Comparison of ENCODE assay signal across 19 cellular contexts in genomic region chr13:49441846-49442245, GRCh38. TPM values are rescaled to one million over a fixed set of nuclear protein-coding genes. Genes with fewer than 3 reads are reported as not detected.
DNase-seq lines count a peak whose midpoint lies in the region; ATAC-seq and TF ChIP-seq lines count a peak whose summit lies in the region.
"Had no signal": no experiment of that assay in that cellular context is flagged by ENCODE, and none has a peak within 500 bp of the region (broad histone marks: within the 10 kb centered on the region; RNA-seq: fewer than 3 reads in every experiment).

No MANE protein-coding gene starts in this region.

- H3K4me1 Mint-ChIP-seq in WTC11: peaks cover 22% of the 10 kb centered on the region

- TF ChIP-seq CTCF in WTC11 (IDR thresholded peaks at IDR 0.05) (no peak), epithelial cell of esophagus (IDR thresholded peaks at IDR 0.05; ENCODE audit: insufficient read depth, low read depth, low read length, missing control alignments) (no peak)

- DNase-seq in AG08396 (ENCODE audit: low spot score): peak; percentile 12
- DNase-seq in ELR (ENCODE audit: low read depth): peak; percentile 72
- DNase-seq in WTC11 (ENCODE audit: low spot score): no peak
- peak; percentile 31 for DNase-seq in epithelial cell of esophagus (ENCODE audit: low read depth)
- no peak for DNase-seq in islet precursor cell
- DNase-seq in NK-92 treated with Interleukin-12 subunit alpha and Interleukin-12 subunit beta, amount 100 ng/mL, for 24 hours (lab: John Stamatoyannopoulos, UW): no peak
- DNase-seq in NCI-H2029 treated with DMSO at 0.1 percent for 48 hours (lab: John Stamatoyannopoulos, UW): no peak
- no peak for DNase-seq in medulla oblongata (ENCODE audit: extremely low spot score)
- DNase-seq: activated B cell treated with CpG ODN at 0.5 μM for 24 hours; activated naive CD4-positive, alpha-beta T cell treated with anti-CD3 and anti-CD28 coated beads, Interleukin-2, amount 50 U/mL, for 16 hours; COR-L47; esophagus squamous epithelium; KG1; NCI-H1105 treated with DMSO at 0.1 percent for 48 hours; SJCRH30; stimulated activated CD4-positive, alpha-beta T cell treated with anti-CD3 and anti-CD28 coated beads, Interleukin-4, amount 100 ng/mL, for 1 hour; substantia nigra; uterus had no signal

- CTCF ChIA-PET in WTC11 (lab: Charles Lee): interaction anchor here (1.1 kb wide), 1 partner anchor 10 kb away, joined by 4 read pairs; no protein-coding TSS in a partner anchor

- H3K4me3 Mint-ChIP-seq in WTC11: peak overlapping the region; percentile 94
- H3K4me3 Mint-ChIP-seq: activated B cell treated with CpG ODN at 0.5 μM for 24 hours had no signal

- no peaks in the 10 kb centered on the region for H3K36me3 Mint-ChIP-seq in WTC11

- no peak for ATAC-seq in WTC11

- no peak overlapping the region for H3K27ac Mint-ChIP-seq in WTC11

- no peaks in the 10 kb centered on the region for H3K9me3 Mint-ChIP-seq in WTC11
- H3K9me3 Mint-ChIP-seq: activated B cell treated with CpG ODN at 0.5 μM for 24 hours had no signal

- H3K27me3 Mint-ChIP-seq in WTC11 (ENCODE audit: low read depth): no peaks in the 10 kb centered on the region; the same call in 1 of the 2 replicates
- H3K27me3 Mint-ChIP-seq: activated B cell treated with CpG ODN at 0.5 μM for 24 hours had no signal

- no peak overlapping the region for H3K4me3 ChIP-seq in epithelial cell of esophagus (ENCODE audit: low read length)
- H3K4me3 ChIP-seq: esophagus squamous epithelium, lung, SJCRH30, uterus had no signal

- POLR2A ChIA-PET in WTC11 (lab: Charles Lee): no interaction called here

TF ChIP-seq in WTC11, 78 proteins besides CTCF, POLR2A, EP300 and RAD21:
- TF ChIP-seq CBFB (CRISPR knock-in tag; IDR thresholded peaks at IDR 0.05; ENCODE audit: low read depth) (no peak), NR3C1 (CRISPR knock-in tag; conservative IDR thresholded peaks at IDR 0.05; ENCODE audit: low read depth) (no peak)

RNA-seq across cellular contexts. Expression of gene CAB39L, which starts 2.0 kb away (rescaled TPM):
- 3.3 to 4.6 TPM (median 4.2 TPM) in 3 replicates for total RNA-seq in WTC11 (2021)

RNA-seq across cellular contexts. Expression of gene SETDB2, which starts 2.2 kb away (rescaled TPM):
- total RNA-seq in WTC11 (2021): 5.4 to 5.9 TPM (median 5.9 TPM) in 3 replicates

RNA-seq across cellular contexts. Expression of gene PHF11, which starts 53.9 kb away (rescaled TPM):
- 9.3 to 11.9 TPM (median 10.8 TPM) in 3 replicates for total RNA-seq in WTC11 (2021)
- total RNA-seq: SJCRH30 had no signal

Comparison
In these comparisons a context has a peak if more than half of its experiments do, and no peak if none do; other contexts are left out.
1. DNase-seq: peak in AG08396 (single experiment), ELR (single experiment) and epithelial cell of esophagus (single experiment); none in WTC11 (single experiment), islet precursor cell (single experiment), NK-92 treated with Interleukin-12 subunit alpha and Interleukin-12 subunit beta, amount 100 ng/mL, for 24 hours (single experiment), NCI-H2029 treated with DMSO at 0.1 percent for 48 hours (single experiment) and medulla oblongata (single experiment).